In genomic region chr7:55074008-55074499, GRCh38 we compare ENCODE assay signal across 8 cellular contexts. TPM values are rescaled to one million over a fixed set of nuclear protein-coding genes. Genes with fewer than 3 reads are reported as not detected.
DNase-seq lines count a peak whose midpoint lies in the region; ATAC-seq and TF ChIP-seq lines count a peak whose summit lies in the region.

No MANE protein-coding gene starts in this region.

- H3K36me3 ChIP-seq in skeletal muscle satellite cell (ENCODE audit: insufficient read depth, low read length), result peaks cover 4% of the 10 kb centered on the region

- H3K4me2 ChIP-seq in skeletal muscle satellite cell (ENCODE audit: low read length), result peak overlapping the region; percentile 72

- DNase-seq in GM10266 (ENCODE audit: extremely low spot score) (peak; percentile 82), HT-29 (ENCODE audit: low spot score) (peak; percentile 98), fibroblast of the conjunctiva (ENCODE audit: low read depth) (peak; percentile 81), cortex of kidney (lab: John Stamatoyannopoulos, UW) (no peak), KBM-7 (no peak)
- DNase-seq in activated CD4-positive, alpha-beta T cell treated with anti-CD3 and anti-CD28 coated beads, Interleukin-2, amount 50 U/mL, for 48 hours, result peak; percentile 13 to 21

- no peak for TF ChIP-seq CTCF in GM10266 (IDR thresholded peaks at IDR 0.05; ENCODE audit: control insufficient read depth, insufficient read depth, low read depth, missing control alignments)

- peak overlapping the region; percentile 51 for H3K4me3 ChIP-seq in skeletal muscle satellite cell (ENCODE audit: low read length)

- H3K27me3 ChIP-seq in skeletal muscle satellite cell (ENCODE audit: control insufficient read depth, insufficient read depth, low read length), result no peaks in the 10 kb centered on the region

- in situ Hi-C loops in KBM-7 (cut with MboI; ENCODE audit: low pct_unique_long_range_greater_than_20kb, low sequenced_read_pairs), result no loop called here

- H3K9me3 ChIP-seq in skeletal muscle satellite cell (replicated peaks; ENCODE audit: low read length), result no peaks in the 10 kb centered on the region

- ATAC-seq in GM21529 (IDR thresholded peaks at IDR 0.05; ENCODE audit: unreplicated experiment), result peak; percentile 85

- H3K9ac ChIP-seq in skeletal muscle satellite cell (ENCODE audit: low read depth, low read length), result peak overlapping the region; percentile 70

- peaks cover 98% of the 10 kb centered on the region for H3K4me1 ChIP-seq in skeletal muscle satellite cell (ENCODE audit: control insufficient read depth, insufficient read depth, low read length)

RNA-seq across cellular contexts. Expression of gene EGFR, which starts 55.2 kb away (rescaled TPM):
- 28.1 and 30.4 TPM in 2 replicates for total RNA-seq in HT-29 (2014; rRNA removed; shearing (Covaris generic))
- 89.1 and 114 TPM in 2 replicates for total RNA-seq in skeletal muscle satellite cell (2012; rRNA removed)

Comparison
In these comparisons a context has a peak if more than half of its experiments do, and no peak if none do; other contexts are left out.
1. DNase-seq: peak in GM10266 (single experiment), HT-29 (single experiment), activated CD4-positive, alpha-beta T cell treated with anti-CD3 and anti-CD28 coated beads, Interleukin-2, amount 50 U/mL, for 48 hours (2 of 2) and fibroblast of the conjunctiva (single experiment); none in cortex of kidney (single experiment) and KBM-7 (single experiment).